1 cellular context compared by ENCODE assay signal in the genomic region with DNA sequence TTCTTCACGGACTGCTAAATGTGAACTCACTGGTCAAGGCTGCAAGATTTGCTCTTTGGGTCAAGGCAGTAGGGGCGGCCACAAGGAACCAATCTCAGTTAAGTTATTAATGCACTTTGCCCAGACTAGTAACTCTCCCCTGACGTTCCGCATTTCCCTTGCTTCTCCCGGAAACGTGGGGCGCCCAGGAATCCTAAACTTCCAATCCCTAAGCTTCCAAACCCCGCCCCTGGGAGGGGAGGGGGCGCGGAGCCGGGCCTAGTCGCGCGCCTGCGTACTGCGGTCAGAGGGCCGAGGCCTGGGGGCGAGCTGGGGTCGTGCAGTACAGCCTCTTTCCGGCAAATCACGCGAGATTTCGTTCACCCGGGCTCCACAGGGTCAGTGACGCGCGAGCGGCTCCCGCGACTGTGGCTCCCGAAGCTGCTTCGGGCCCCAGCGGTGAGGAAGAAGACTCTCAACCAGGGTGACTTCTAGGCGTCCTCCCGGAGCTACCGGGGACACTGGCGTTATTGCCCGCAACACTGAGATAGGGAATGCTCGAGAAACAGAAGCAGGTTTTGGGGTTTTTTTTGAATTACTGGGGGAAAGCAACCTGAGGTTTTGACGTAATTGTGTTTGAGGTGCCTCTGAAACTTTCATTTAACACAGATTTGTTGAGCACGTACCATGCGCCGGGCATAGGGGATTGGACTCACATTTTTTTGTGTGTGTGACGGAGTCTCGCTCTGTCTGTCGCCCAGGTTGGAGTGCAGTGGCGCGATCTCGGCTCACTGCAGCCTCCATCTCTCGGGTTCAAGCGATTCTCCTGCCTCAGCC.
A peak's percentile ranks its signal among the peaks of the same experiment; 100 is the strongest.
TF ChIP-seq lines count a peak whose summit lies in the region.

TSS of gene PTGR2 (plus strand) at position 265 of the 816 bp plus-strand sequence. CDS start 7,032 bp downstream, outside the sequence.

TF ChIP-seq in K562, 482 proteins besides CTCF, POLR2A, EP300 and RAD21 (continued from another document and continues in another):
- peak; percentile 54; the same call in 1 of the 2 replicates for TF ChIP-seq CREB1 (IDR thresholded peaks at IDR 0.05)
- TF ChIP-seq CREB1 (CRISPR knock-in tag; IDR thresholded peaks at IDR 0.05), result no peak
- peak; percentile 33 for TF ChIP-seq RBBP5 (IDR thresholded peaks at IDR 0.05; ENCODE audit: borderline replicate concordance, insufficient read depth, low read length, poor library complexity, severe bottlenecking)
- no peak for TF ChIP-seq ZNF41 (CRISPR knock-in tag; conservative IDR thresholded peaks at IDR 0.05)
- peak; percentile 79 for TF ChIP-seq TAF7 (tag; IDR thresholded peaks at IDR 0.05)
- TF ChIP-seq RBFOX2 (IDR thresholded peaks at IDR 0.05; ENCODE audit: low read depth, low read length), result peak; percentile 89
- no peak for TF ChIP-seq ZBTB33 (CRISPR knock-in tag; IDR thresholded peaks at IDR 0.05)
- no peak for TF ChIP-seq ARID3A (IDR thresholded peaks at IDR 0.05; ENCODE audit: borderline replicate concordance, low read depth, low read length)
- TF ChIP-seq TRIM25 (IDR thresholded peaks at IDR 0.05; ENCODE audit: borderline replicate concordance), result no peak; the same call in 1 of the 2 replicates
- TF ChIP-seq PTBP1 (IDR thresholded peaks at IDR 0.05; ENCODE audit: low read depth, low read length), result no peak
- TF ChIP-seq CHD4 (IDR thresholded peaks at IDR 0.05; ENCODE audit: insufficient read depth, insufficient replicate concordance, low read depth, low read length, poor library complexity, severe bottlenecking), result no peak
- peak; percentile 65 for TF ChIP-seq MEIS2 (IDR thresholded peaks at IDR 0.05; ENCODE audit: partially characterized antibody)
- no peak for TF ChIP-seq ZNF780A (CRISPR knock-in tag; IDR thresholded peaks at IDR 0.05)
- no peak for TF ChIP-seq STAT6 (CRISPR knock-in tag; IDR thresholded peaks at IDR 0.05)
- TF ChIP-seq SMARCA4 (IDR thresholded peaks at IDR 0.05), result 0 out of 2 replicates have a peak, but pooled peaks have one; percentile 14
- no peak for TF ChIP-seq ESRRB (CRISPR knock-in tag; IDR thresholded peaks at IDR 0.05; ENCODE audit: borderline replicate concordance)
- peak; percentile 51; the same call in 1 of the 2 replicates for TF ChIP-seq AFF4 (CRISPR knock-in tag; IDR thresholded peaks at IDR 0.05)
- no peak for TF ChIP-seq NCOA6 (IDR thresholded peaks at IDR 0.05)
- TF ChIP-seq TEAD1 (CRISPR knock-in tag; IDR thresholded peaks at IDR 0.05), result peak in 1 of 2 experiments; percentile 66; a peak in 1 of 4 replicates
- TF ChIP-seq DACH1 (IDR thresholded peaks at IDR 0.05; ENCODE audit: partially characterized antibody), result no peak
- no peak for TF ChIP-seq RFX5 (IDR thresholded peaks at IDR 0.05; ENCODE audit: low read depth, low read length)
- TF ChIP-seq PRDM10 (IDR thresholded peaks at IDR 0.05; ENCODE audit: partially characterized antibody), result peak; percentile 36
- peak; percentile 75 for TF ChIP-seq POLR2B (IDR thresholded peaks at IDR 0.05; ENCODE audit: low read depth, partially characterized antibody)
- no peak for TF ChIP-seq ELK1 (CRISPR knock-in tag; IDR thresholded peaks at IDR 0.05)
- no peak for TF ChIP-seq MITF (IDR thresholded peaks at IDR 0.05)
- TF ChIP-seq ETV5 (CRISPR knock-in tag; IDR thresholded peaks at IDR 0.05; ENCODE audit: low read depth), result no peak
- TF ChIP-seq KLF6 (CRISPR knock-in tag; IDR thresholded peaks at IDR 0.05; ENCODE audit: borderline replicate concordance), result no peak
- TF ChIP-seq GTF2B (IDR thresholded peaks at IDR 0.05; ENCODE audit: extremely low read depth, insufficient read length), result no peak
- TF ChIP-seq MAFK (IDR thresholded peaks at IDR 0.05; ENCODE audit: low read length), result no peak
- TF ChIP-seq ZNF589 (CRISPR knock-in tag; IDR thresholded peaks at IDR 0.05; ENCODE audit: low read depth), result no peak
- no peak for TF ChIP-seq ZNF354B (CRISPR knock-in tag; IDR thresholded peaks at IDR 0.05)
- TF ChIP-seq HDAC8 (tag; IDR thresholded peaks at IDR 0.05), result no peak
- TF ChIP-seq ZNF224 (CRISPR knock-in tag; IDR thresholded peaks at IDR 0.05), result no peak
- no peak for TF ChIP-seq TAL1 (IDR thresholded peaks at IDR 0.05)
- TF ChIP-seq ZNF184 (CRISPR knock-in tag; IDR thresholded peaks at IDR 0.05), result no peak
- TF ChIP-seq SRSF9 (IDR thresholded peaks at IDR 0.05; ENCODE audit: borderline replicate concordance, low read depth, low read length), result no peak
- no peak for TF ChIP-seq TGIF2 (CRISPR knock-in tag; IDR thresholded peaks at IDR 0.05)
